In the genomic region with DNA sequence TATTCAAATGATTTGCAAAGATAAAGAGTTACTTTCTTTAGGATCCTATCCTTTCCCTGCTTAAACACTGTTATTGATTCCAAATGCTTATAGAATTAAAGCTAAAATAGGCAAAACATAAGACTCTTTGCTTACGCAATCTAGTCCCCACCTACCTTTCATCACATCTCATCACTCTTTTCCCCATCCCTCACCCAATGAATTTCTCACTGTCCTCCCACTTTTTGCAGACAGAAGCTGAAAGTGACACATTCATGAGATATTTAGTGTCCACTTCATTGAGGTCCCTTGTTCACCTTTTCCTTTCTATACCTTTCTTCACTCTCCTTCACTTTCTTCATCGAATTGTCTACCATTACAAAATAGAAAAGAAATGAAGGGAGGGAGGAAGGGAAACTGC, we compare ENCODE assay signal across 8 cellular contexts. TPM values are rescaled to one million over a fixed set of nuclear protein-coding genes. Genes with fewer than 3 reads are reported as not detected.
DNase-seq lines count a peak whose midpoint lies in the region; ATAC-seq and TF ChIP-seq lines count a peak whose summit lies in the region.

No MANE protein-coding gene starts in this region.

- H3K4me1 Mint-ChIP-seq in CD8-positive, alpha-beta T cell (ENCODE audit: low read depth): peaks cover 12% of the 10 kb centered on the region
- peaks cover 6 to 19% (median 14%) of the 10 kb centered on the region in 4 donors for H3K4me1 Mint-ChIP-seq in naive thymus-derived CD8-positive, alpha-beta T cell

- H3K36me3 Mint-ChIP-seq in CD8-positive, alpha-beta T cell: peaks cover 9% of the 10 kb centered on the region
- H3K36me3 Mint-ChIP-seq in naive thymus-derived CD8-positive, alpha-beta T cell: peaks cover 0 to 5% (median 0%) of the 10 kb centered on the region in 3 donors

- peak overlapping the region; percentile 53; the same call in 1 of the 2 replicates for H3K9ac ChIP-seq in HUES64 (ENCODE audit: low read depth, low read length)

- POLR2A ChIA-PET in CD8-positive, alpha-beta T cell (lab: Charles Lee): no interaction called here
- POLR2A ChIA-PET in naive thymus-derived CD8-positive, alpha-beta T cell (lab: Charles Lee): no interaction called here

- H3K27me3 ChIP-seq in CD8-positive, alpha-beta T cell (ENCODE audit: insufficient read depth, low read length): no peaks in the 10 kb centered on the region
- no peaks in the 10 kb centered on the region for H3K27me3 ChIP-seq in HUES64 (ENCODE audit: insufficient read depth, low read length)
- no peaks in the 10 kb centered on the region for H3K27me3 ChIP-seq in upper lobe of right lung

- no peaks in the 10 kb centered on the region for H3K4me1 ChIP-seq in CD8-positive, alpha-beta T cell (ENCODE audit: insufficient read depth, low read length)
- H3K4me1 ChIP-seq in HUES64 (ENCODE audit: insufficient read depth, low read length) (peaks cover 13% of the 10 kb centered on the region; the same call in 1 of the 2 replicates), upper lobe of right lung (no peaks in the 10 kb centered on the region)

- H3K4me3 Mint-ChIP-seq in CD8-positive, alpha-beta T cell: peak overlapping the region; percentile 87
- peak overlapping the region; percentile 65 to 95 (median 80) for H3K4me3 Mint-ChIP-seq in naive thymus-derived CD8-positive, alpha-beta T cell

- TF ChIP-seq CTCF in CD8-positive, alpha-beta T cell (IDR thresholded peaks at IDR 0.05): no peak
- TF ChIP-seq CTCF in astrocyte of the cerebellum (IDR thresholded peaks at IDR 0.05; ENCODE audit: low read depth, low read length, missing control alignments) (no peak), upper lobe of right lung (IDR thresholded peaks at IDR 0.05) (no peak)

- H3K36me3 ChIP-seq in CD8-positive, alpha-beta T cell (ENCODE audit: insufficient read depth, low read length): no peaks in the 10 kb centered on the region
- H3K36me3 ChIP-seq in HUES64 (ENCODE audit: insufficient read depth, low read length) (peaks cover 5% of the 10 kb centered on the region; the same call in 1 of the 2 replicates), upper lobe of right lung (no peaks in the 10 kb centered on the region)

- no peak overlapping the region for H3K4me3 ChIP-seq in CD8-positive, alpha-beta T cell (ENCODE audit: low read depth, low read length)
- H3K4me3 ChIP-seq in HUES64 (ENCODE audit: low read length) (peak overlapping the region; percentile 92), astrocyte of the cerebellum (ENCODE audit: low read depth, low read length) (peak overlapping the region; percentile 72), upper lobe of right lung (no peak overlapping the region)

- H3K27me3 Mint-ChIP-seq in CD8-positive, alpha-beta T cell (ENCODE audit: low read depth): no peaks in the 10 kb centered on the region
- peaks cover 0 to 4% (median 0%) of the 10 kb centered on the region in 5 donors for H3K27me3 Mint-ChIP-seq in naive thymus-derived CD8-positive, alpha-beta T cell

- CTCF ChIA-PET in CD8-positive, alpha-beta T cell (lab: Charles Lee): no interaction called here

- no peak for DNase-seq in CD8-positive, alpha-beta T cell
- no peak for DNase-seq in astrocyte of the cerebellum (ENCODE audit: low read depth)
- no peak for DNase-seq in naive thymus-derived CD8-positive, alpha-beta T cell
- no peak for DNase-seq in NCI-H1930 (lab: John Stamatoyannopoulos, UW)
- no peak for DNase-seq in mesenteric fat pad (ENCODE audit: low spot score)
- DNase-seq in upper lobe of right lung: no peak
- DNase-seq in NCI-H2029 treated with DMSO at 0.1 percent for 48 hours (lab: John Stamatoyannopoulos, UW): no peak

- in situ Hi-C loops in astrocyte of the cerebellum (cut with HindIII; ENCODE audit: low sequenced_read_pairs): no loop called here

- no peak overlapping the region for H3K27ac ChIP-seq in CD8-positive, alpha-beta T cell (ENCODE audit: low read depth, low read length)
- H3K27ac ChIP-seq in HUES64 (ENCODE audit: low read depth, low read length): no peak overlapping the region
- H3K27ac ChIP-seq in upper lobe of right lung: no peak overlapping the region

- H3K9me3 Mint-ChIP-seq in CD8-positive, alpha-beta T cell: no peaks in the 10 kb centered on the region
- peaks cover 0 to 3% (median 0%) of the 10 kb centered on the region in 9 donors for H3K9me3 Mint-ChIP-seq in naive thymus-derived CD8-positive, alpha-beta T cell

- intact Hi-C loops in CD8-positive, alpha-beta T cell (cut with DNase I, micrococcal nuclease): no loop called here
- intact Hi-C loops in upper lobe of right lung (cut with DNase I): no loop called here

- ATAC-seq in CD8-positive, alpha-beta T cell: no peak
- no peak for ATAC-seq in naive thymus-derived CD8-positive, alpha-beta T cell
- no peak for ATAC-seq in upper lobe of right lung

- H3K27ac Mint-ChIP-seq in CD8-positive, alpha-beta T cell: peak overlapping the region; percentile 7
- H3K27ac Mint-ChIP-seq in naive thymus-derived CD8-positive, alpha-beta T cell: peak overlapping the region in 7 of 10 donors; percentile 22 to 86 (median 66)

- 53% methylated on average over 1 of the region's 2 CpGs for WGBS in HUES64

- H3K9me3 ChIP-seq in CD8-positive, alpha-beta T cell (ENCODE audit: low read length): no peaks in the 10 kb centered on the region
- no peaks in the 10 kb centered on the region for H3K9me3 ChIP-seq in HUES64 (ENCODE audit: insufficient read depth, low read depth, low read length)
- no peaks in the 10 kb centered on the region for H3K9me3 ChIP-seq in upper lobe of right lung

RNA-seq across cellular contexts. Expression of a gene that starts 0.4 kb away (rescaled TPM):
- not detected for total RNA-seq in CD8-positive, alpha-beta T cell
- 0.10 TPM for polyA plus RNA-seq in HUES64 (2013, experiment 1 of 2)
- polyA plus RNA-seq in HUES64 (2013, experiment 2 of 2): 0.19 TPM
- not detected for total RNA-seq in naive thymus-derived CD8-positive, alpha-beta T cell
- not detected for polyA plus RNA-seq in naive thymus-derived CD8-positive, alpha-beta T cell
- total RNA-seq in mesenteric fat pad (not detected), upper lobe of right lung (not detected)

RNA-seq across cellular contexts. Expression of a gene that starts 0.6 kb away (rescaled TPM):
- 1 to 10 TPM; 6.0 to 6.7 TPM for total RNA-seq in CD8-positive, alpha-beta T cell
- polyA plus RNA-seq in HUES64 (2013, experiment 1 of 2): 11.6 TPM
- 13.1 TPM for polyA plus RNA-seq in HUES64 (2013, experiment 2 of 2)
- 1 to 10 TPM; 2.1 to 2.3 TPM for total RNA-seq in naive thymus-derived CD8-positive, alpha-beta T cell
- polyA plus RNA-seq in naive thymus-derived CD8-positive, alpha-beta T cell: 1 to 10 TPM; 3.0 to 3.1 (median 3.1) TPM
- total RNA-seq in mesenteric fat pad (0.84 TPM), upper lobe of right lung (1.8 TPM)

Comparison
In these comparisons a context has a peak if more than half of its experiments do, and no peak if none do; other contexts are left out.
1. H3K4me3 ChIP-seq: peak in HUES64 (single experiment) and astrocyte of the cerebellum (single experiment); none in CD8-positive, alpha-beta T cell (single experiment) and upper lobe of right lung (single experiment).